ENCODE assay signal across 8 cellular contexts in genomic region chr5:44809956-44810276, GRCh38. TPM values are rescaled to one million over a fixed set of nuclear protein-coding genes. Genes with fewer than 3 reads are reported as not detected.
DNase-seq lines count a peak whose midpoint lies in the region; ATAC-seq and TF ChIP-seq lines count a peak whose summit lies in the region.

No MANE protein-coding gene starts in this region.

- BruUV-seq in A673 (replicated peaks; lab: Mats Ljungman, UMichigan) = no TSS peak

- H3K9me3 Mint-ChIP-seq in IgD-negative memory B cell = no peaks in the 10 kb centered on the region

- no peak overlapping the region for H3K9ac ChIP-seq in muscle layer of colon (ENCODE audit: low read length)

- peaks cover 17% of the 10 kb centered on the region for H3K4me1 ChIP-seq in A673 (ENCODE audit: insufficient read depth, low read length, poor library complexity, severe bottlenecking)
- H3K4me1 ChIP-seq in muscle layer of colon (ENCODE audit: insufficient read depth, low read length) = peaks cover 19% of the 10 kb centered on the region

- peaks cover 12 to 23% (median 20%) of the 10 kb centered on the region in 3 donors for H3K4me1 Mint-ChIP-seq in IgD-negative memory B cell

- intact Hi-C loops in A673 (cut with micrococcal nuclease; ENCODE audit: unreplicated experiment) = no loop called here

- peak overlapping the region; percentile 87 to 98 (median 97) for H3K4me3 Mint-ChIP-seq in IgD-negative memory B cell

- POLR2A ChIA-PET in A673 (lab: Charles Lee; ENCODE audit: low non-redundant PET) = no interaction called here

- H3K27ac Mint-ChIP-seq in IgD-negative memory B cell = peak overlapping the region; percentile 61 to 96 (median 88)

- no peaks in the 10 kb centered on the region for H3K27me3 Mint-ChIP-seq in IgD-negative memory B cell

- DNase-seq in A673 (ENCODE audit: low spot score) (no peak), choroid plexus epithelial cell (ENCODE audit: low read depth) (peak; percentile 2), A172 (ENCODE audit: low spot score) (no peak), NCI-H2107 treated with DMSO at 0.1 percent for 48 hours (lab: John Stamatoyannopoulos, UW; ENCODE audit: unreplicated experiment) (no peak)

- H3K9me3 ChIP-seq in A673 (ENCODE audit: low read depth, low read length, poor library complexity, severe bottlenecking) (no peaks in the 10 kb centered on the region), muscle layer of colon (ENCODE audit: low read length) (no peaks in the 10 kb centered on the region)

- H3K4me3 ChIP-seq in A673 (ENCODE audit: low read depth, low read length, poor library complexity, severe bottlenecking) = peak overlapping the region; percentile 96
- H3K4me3 ChIP-seq in choroid plexus epithelial cell (ENCODE audit: low read depth, low read length) = peak overlapping the region; percentile 98
- peak overlapping the region; percentile 87 to 91 for H3K4me3 ChIP-seq in muscle layer of colon (ENCODE audit: low read depth in 1 of 2, low read length in 2 of 2)

- peaks cover 36% of the 10 kb centered on the region for H3K36me3 ChIP-seq in A673 (ENCODE audit: insufficient read depth, low read length, poor library complexity, severe bottlenecking)
- H3K36me3 ChIP-seq in muscle layer of colon (ENCODE audit: insufficient read depth, low read length) = peaks cover 15% of the 10 kb centered on the region

- H3K27ac ChIP-seq in A673 (ENCODE audit: low read depth, low read length, poor library complexity, severe bottlenecking) = peak overlapping the region; percentile 85
- H3K27ac ChIP-seq in muscle layer of colon (ENCODE audit: low read depth, low read length) = no peak overlapping the region

- CTCF ChIA-PET in A673 (lab: Charles Lee) = no interaction called here

- no peaks in the 10 kb centered on the region for H3K27me3 ChIP-seq in A673 (replicated peaks; ENCODE audit: insufficient read depth, low read depth, low read length, poor library complexity)
- no peaks in the 10 kb centered on the region for H3K27me3 ChIP-seq in muscle layer of colon (ENCODE audit: control insufficient read depth in 1 of 2, insufficient read depth in 2 of 2, low read length in 2 of 2)

- TF ChIP-seq CTCF in A673 (conservative IDR thresholded peaks at IDR 0.05; ENCODE audit: low read depth, low read length) (no peak), choroid plexus epithelial cell (conservative IDR thresholded peaks at IDR 0.05; ENCODE audit: low read depth, low read length) (no peak)

- ATAC-seq in HG03521 (IDR thresholded peaks at IDR 0.05; ENCODE audit: unreplicated experiment) (no peak), GM21737 (IDR thresholded peaks at IDR 0.05; ENCODE audit: unreplicated experiment) (no peak)

- no peaks in the 10 kb centered on the region for H3K36me3 Mint-ChIP-seq in IgD-negative memory B cell

RNA-seq across cellular contexts. Expression of gene MRPS30, which starts 1.2 kb away (rescaled TPM):
- 63.9 and 64.3 TPM in 2 replicates for total RNA-seq in A673 (2021)
- 76.0 TPM for polyA plus RNA-seq in IgD-negative memory B cell
- total RNA-seq in A172 (2014; rRNA removed; shearing (Covaris generic)) = 119 and 141 TPM in 2 replicates
